ENCODE assay signal across 1 cellular context in the genomic region with DNA sequence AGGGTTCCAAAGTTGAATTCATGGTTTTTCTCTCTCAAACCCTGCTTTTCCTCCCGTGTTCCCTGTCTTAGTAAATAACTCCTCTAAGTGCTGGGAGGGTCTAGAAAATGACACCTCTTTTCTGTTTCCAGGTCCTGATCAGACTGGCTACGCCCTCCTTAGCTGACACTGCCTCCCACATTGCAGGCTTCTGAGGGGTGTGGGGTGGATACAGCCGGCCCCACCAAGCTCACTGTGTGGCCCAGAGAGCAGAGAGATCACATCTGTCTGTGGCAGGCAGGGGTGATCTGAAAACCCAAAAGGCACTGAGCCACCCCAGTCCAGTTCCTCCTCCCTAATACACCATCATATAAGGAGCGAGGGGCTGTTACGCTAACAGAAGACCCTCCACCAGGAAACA.
TF ChIP-seq lines count a peak whose summit lies in the region.

No MANE protein-coding gene starts in this region.

TF ChIP-seq in H1, 55 proteins besides CTCF, POLR2A, EP300 and RAD21:
- TF ChIP-seq YY1 (IDR thresholded peaks at IDR 0.05; ENCODE audit: low read depth, low read length), result no peak
